Comparison of ENCODE assay signal across 1 cellular context in the genomic region with DNA sequence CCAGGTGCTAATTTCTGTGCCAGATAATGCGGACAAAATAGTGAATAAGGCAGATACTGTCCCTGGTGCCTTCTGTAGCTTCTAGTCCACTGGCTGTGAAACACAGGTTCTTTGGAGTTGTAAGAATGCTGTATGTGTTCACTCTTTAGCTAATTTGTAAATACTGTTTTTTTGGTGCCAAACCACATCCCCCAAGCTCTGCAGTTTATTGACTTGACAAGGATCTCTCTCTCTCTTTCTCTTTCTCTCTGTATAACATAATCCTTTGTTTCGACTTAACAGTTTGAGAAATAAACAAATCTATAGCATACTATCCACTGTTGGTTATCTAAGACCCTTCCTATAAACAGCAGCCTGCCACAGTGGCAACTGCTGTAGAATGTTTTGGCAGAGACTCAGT.
TF ChIP-seq lines count a peak whose summit lies in the region.

No MANE protein-coding gene starts in this region.

TF ChIP-seq in IMR-90, 13 proteins besides CTCF, POLR2A, EP300 and RAD21:
- TF ChIP-seq, protein P1, sequence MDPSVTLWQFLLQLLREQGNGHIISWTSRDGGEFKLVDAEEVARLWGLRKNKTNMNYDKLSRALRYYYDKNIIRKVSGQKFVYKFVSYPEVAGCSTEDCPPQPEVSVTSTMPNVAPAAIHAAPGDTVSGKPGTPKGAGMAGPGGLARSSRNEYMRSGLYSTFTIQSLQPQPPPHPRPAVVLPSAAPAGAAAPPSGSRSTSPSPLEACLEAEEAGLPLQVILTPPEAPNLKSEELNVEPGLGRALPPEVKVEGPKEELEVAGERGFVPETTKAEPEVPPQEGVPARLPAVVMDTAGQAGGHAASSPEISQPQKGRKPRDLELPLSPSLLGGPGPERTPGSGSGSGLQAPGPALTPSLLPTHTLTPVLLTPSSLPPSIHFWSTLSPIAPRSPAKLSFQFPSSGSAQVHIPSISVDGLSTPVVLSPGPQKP (IDR thresholded peaks at IDR 0.05; ENCODE audit: borderline replicate concordance, low read depth, low read length): no peak
- TF ChIP-seq NFE2L2 (IDR thresholded peaks at IDR 0.05; ENCODE audit: low read depth, low read length): no peak
- TF ChIP-seq MAZ (IDR thresholded peaks at IDR 0.05; ENCODE audit: borderline replicate concordance, low read depth, low read length): no peak
- no peak for TF ChIP-seq SMC3 (IDR thresholded peaks at IDR 0.05; ENCODE audit: low read depth, low read length)
- no peak for TF ChIP-seq BHLHE40 (IDR thresholded peaks at IDR 0.05; ENCODE audit: low read depth, low read length)
- TF ChIP-seq CHD1 (IDR thresholded peaks at IDR 0.05; ENCODE audit: low read depth, low read length): no peak
- TF ChIP-seq MXI1 (IDR thresholded peaks at IDR 0.05; ENCODE audit: borderline replicate concordance, low read depth, low read length): no peak
- TF ChIP-seq MAFK (IDR thresholded peaks at IDR 0.05; ENCODE audit: low read depth, low read length): no peak
- TF ChIP-seq RCOR1 (IDR thresholded peaks at IDR 0.05; ENCODE audit: insufficient replicate concordance, low read length): no peak
- TF ChIP-seq RFX5 (IDR thresholded peaks at IDR 0.05; ENCODE audit: low read depth, low read length): no peak
- no peak for TF ChIP-seq CEBPB (IDR thresholded peaks at IDR 0.05; ENCODE audit: low read depth, low read length)
- TF ChIP-seq USF2 (IDR thresholded peaks at IDR 0.05; ENCODE audit: low read depth, low read length): no peak
- TF ChIP-seq FOS (IDR thresholded peaks at IDR 0.05; ENCODE audit: low read depth, low read length): no peak
TF ChIP-seq in IMR-90: peak in this region for 0.
